Comparison of ENCODE assay signal across 22 cellular contexts in the genomic region with DNA sequence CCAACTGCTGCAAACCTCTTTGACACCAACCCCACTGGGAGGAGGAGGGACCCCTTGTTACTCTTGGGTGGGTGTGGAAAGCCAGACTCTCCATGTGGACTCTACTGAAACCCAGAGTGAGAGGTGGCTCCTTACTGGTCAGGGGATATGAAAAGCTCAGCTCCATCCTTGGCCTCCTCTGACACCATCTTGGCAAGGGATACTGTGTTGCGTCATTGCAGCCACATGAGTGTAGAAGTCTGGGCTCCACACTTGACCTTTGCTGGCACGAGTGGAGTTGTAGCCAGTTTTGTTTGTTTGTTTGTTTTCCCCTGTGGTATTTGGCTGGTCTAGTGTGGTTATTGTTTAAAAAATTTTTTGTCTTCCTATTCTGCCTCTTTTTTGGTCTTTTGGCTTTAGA.
DNase-seq lines count a peak whose midpoint lies in the region; ATAC-seq and TF ChIP-seq lines count a peak whose summit lies in the region.
"Had no signal": no experiment of that assay in that cellular context is flagged by ENCODE, and none has a peak within 500 bp of the region (broad histone marks: within the 10 kb centered on the region; RNA-seq: fewer than 3 reads in every experiment).

No MANE protein-coding gene starts in this region.

- no peak for TF ChIP-seq POLR2A in tibial nerve (IDR thresholded peaks at IDR 0.05)

- BruUV-seq in MCF 10A (replicated peaks; lab: Mats Ljungman, UMichigan): no TSS peak
- BruUV-seq in mammary epithelial cell (replicated peaks; lab: Mats Ljungman, UMichigan): no TSS peak

- DNase-seq in MCF 10A (ENCODE audit: unreplicated experiment): peak; percentile 23
- no peak for DNase-seq in mammary epithelial cell
- DNase-seq in fibroblast of the aortic adventitia (ENCODE audit: low read depth): peak; percentile 28
- peak; percentile 43 for DNase-seq in lung (ENCODE audit: low spot score)
- peak; percentile 18 to 31 for DNase-seq in tibial nerve (ENCODE audit: low spot score in 2 of 2)
- DNase-seq in DMS 273 (lab: John Stamatoyannopoulos, UW; ENCODE audit: unreplicated experiment): no peak
- no peak for DNase-seq in SJCRH30
- no peak for DNase-seq in superior temporal gyrus (ENCODE audit: extremely low spot score)
- DNase-seq: activated CD4-positive, alpha-beta T cell treated with anti-CD3 and anti-CD28 coated beads for 1 hour; central memory CD4-positive, alpha-beta T cell; effector CD8-positive, alpha-beta T cell; GDM1; kidney glomerular epithelial cell; NCI-H1105; NCI-H2171; SK-N-SH; T-helper 9 cell had no signal

- 58% methylated on average over 2 of the region's 2 CpGs for WGBS in mammary epithelial cell (ENCODE audit: low coverage, missing lambda C conversion rate)
- 57 to 68% methylated on average over 2 of the region's 2 CpGs for WGBS in lung, 2 donors
- WGBS in tibial nerve, 2 donors: 15 to 44% methylated on average over 2 of the region's 2 CpGs

- H3K9me3 Mint-ChIP-seq in MCF 10A (ENCODE audit: unreplicated experiment): no peaks in the 10 kb centered on the region

- H2AFZ ChIP-seq in mammary epithelial cell (ENCODE audit: low read depth, low read length): no peak overlapping the region

- no peak overlapping the region for H3K4me3 Mint-ChIP-seq in MCF 10A (ENCODE audit: unreplicated experiment)

- POLR2A ChIA-PET in MCF 10A (lab: Yijun Ruan, JAX): interaction anchor here (0.6 kb wide), 1 partner anchor 81 kb away, joined by 3 read pairs; no protein-coding TSS in a partner anchor

- in situ Hi-C loops in mammary epithelial cell (cut with MboI; ENCODE audit: low sequenced_read_pairs in 2 of 2): no loop called here

- H4K20me1 ChIP-seq in mammary epithelial cell (ENCODE audit: insufficient read depth, low read length): no peaks in the 10 kb centered on the region

- peak in 1 of 2 donors; percentile 9 for TF ChIP-seq EP300 in tibial nerve (IDR thresholded peaks at IDR 0.05)

- no peaks in the 10 kb centered on the region for H3K36me3 Mint-ChIP-seq in MCF 10A (ENCODE audit: insufficient read depth, unreplicated experiment)

- H3K4me1 ChIP-seq in mammary epithelial cell (ENCODE audit: insufficient read depth, low read length): no peaks in the 10 kb centered on the region
- H3K4me1 ChIP-seq in lung (ENCODE audit: control insufficient read depth in 2 of 2, insufficient read depth in 2 of 2, low read length in 2 of 2): no peaks in the 10 kb centered on the region
- no peaks in the 10 kb centered on the region for H3K4me1 ChIP-seq in tibial nerve
- no peaks in the 10 kb centered on the region for H3K4me1 ChIP-seq in SJCRH30
- H3K4me1 ChIP-seq: pancreas, thyroid gland had no signal

- H3K36me3 ChIP-seq in mammary epithelial cell (ENCODE audit: insufficient read depth, low read length) (no peaks in the 10 kb centered on the region), lung (ENCODE audit: control insufficient read depth in 2 of 2, insufficient read depth in 2 of 2, low read length in 2 of 2) (no peaks in the 10 kb centered on the region), tibial nerve (no peaks in the 10 kb centered on the region), SJCRH30 (no peaks in the 10 kb centered on the region)
- H3K36me3 ChIP-seq: pancreas, thyroid gland had no signal

- peaks cover 2% of the 10 kb centered on the region for H3K27me3 ChIP-seq in mammary epithelial cell (ENCODE audit: insufficient read depth, low read length)
- no peaks in the 10 kb centered on the region for H3K27me3 ChIP-seq in lung (ENCODE audit: control insufficient read depth, insufficient read depth)
- no peaks in the 10 kb centered on the region for H3K27me3 ChIP-seq in tibial nerve
- H3K27me3 ChIP-seq in SJCRH30: no peaks in the 10 kb centered on the region
- H3K27me3 ChIP-seq: pancreas, thyroid gland had no signal

- H3K9me3 ChIP-seq in mammary epithelial cell (replicated peaks; ENCODE audit: insufficient read depth, low read length): no peaks in the 10 kb centered on the region
- no peaks in the 10 kb centered on the region for H3K9me3 ChIP-seq in lung (ENCODE audit: control insufficient read depth in 2 of 2, insufficient read depth in 1 of 2, low read length in 1 of 2)
- H3K9me3 ChIP-seq in tibial nerve: no peaks in the 10 kb centered on the region
- H3K9me3 ChIP-seq in SJCRH30 (replicated peaks): no peaks in the 10 kb centered on the region
- H3K9me3 ChIP-seq: pancreas, SK-N-SH, thyroid gland had no signal

- intact Hi-C loops in MCF 10A (cut with micrococcal nuclease) (no loop called here), mammary epithelial cell (cut with micrococcal nuclease) (loop anchor here (10.0 kb wide), 1 partner anchor 842 kb away; no protein-coding TSS in a partner anchor)

- no peak overlapping the region for H3K4me2 ChIP-seq in mammary epithelial cell (ENCODE audit: insufficient read depth, low read depth, low read length)
- H3K4me2 ChIP-seq: KMS-11, SK-N-SH had no signal

- H3K4me1 Mint-ChIP-seq in MCF 10A (ENCODE audit: insufficient read depth, unreplicated experiment): no peaks in the 10 kb centered on the region

- no peaks in the 10 kb centered on the region for H3K27me3 Mint-ChIP-seq in MCF 10A (ENCODE audit: insufficient read depth, unreplicated experiment)

- H3K27ac ChIP-seq in mammary epithelial cell (ENCODE audit: insufficient read depth, low read depth, low read length): no peak overlapping the region
- no peak overlapping the region for H3K27ac ChIP-seq in lung (ENCODE audit: low read depth in 1 of 2, low read length in 1 of 2)
- H3K27ac ChIP-seq in tibial nerve: no peak overlapping the region
- H3K27ac ChIP-seq in SJCRH30: no peak overlapping the region
- H3K27ac ChIP-seq: 22Rv1, C4-2B, KMS-11, pancreas, thyroid gland had no signal

- H3K9ac ChIP-seq in mammary epithelial cell (ENCODE audit: insufficient read depth, low read length): no peak overlapping the region
- H3K9ac ChIP-seq: KMS-11, SK-N-SH had no signal

- CTCF ChIA-PET in MCF 10A (lab: Yijun Ruan, JAX): interaction anchor here (0.6 to 1.7 kb wide), 2 partner anchors 9 to 29 kb away, joined by 3 to 7 read pairs; no protein-coding TSS in a partner anchor
- CTCF ChIA-PET in mammary epithelial cell (lab: Charles Lee; ENCODE audit: low non-redundant PET): no interaction called here

- H3K27ac Mint-ChIP-seq in MCF 10A (ENCODE audit: low read depth, unreplicated experiment): no peak overlapping the region

- ATAC-seq in lung (ENCODE audit: insufficient read depth, low FRiP score): no peak

- H3K79me2 ChIP-seq in mammary epithelial cell (ENCODE audit: insufficient read depth, low read length): no peaks in the 10 kb centered on the region

- TF ChIP-seq CTCF in MCF 10A (IDR thresholded peaks at IDR 0.05; ENCODE audit: unreplicated experiment) (no peak), mammary epithelial cell (conservative IDR thresholded peaks at IDR 0.05 in 1 of 2, IDR thresholded peaks at IDR 0.05 in 1 of 2; ENCODE audit: extremely low read depth in 1 of 2, insufficient read depth in 1 of 2, low read depth in 1 of 2, low read length in 2 of 2) (no peak), fibroblast of the aortic adventitia (IDR thresholded peaks at IDR 0.05; ENCODE audit: insufficient read depth, low read length) (no peak), lung (IDR thresholded peaks at IDR 0.05; ENCODE audit: control extremely low read depth, extremely low read depth) (no peak), tibial nerve (IDR thresholded peaks at IDR 0.05) (no peak)

- dilution Hi-C loops in mammary epithelial cell (cut with HindIII; ENCODE audit: low sequenced_read_pairs): no loop called here

- H3K4me3 ChIP-seq in mammary epithelial cell (replicated peaks in 1 of 3; ENCODE audit: insufficient read depth in 1 of 3, low read depth in 2 of 3, low read length in 3 of 3) (no peak overlapping the region), fibroblast of the aortic adventitia (ENCODE audit: low read depth, low read length) (no peak overlapping the region), lung (no peak overlapping the region), tibial nerve (no peak overlapping the region), SJCRH30 (no peak overlapping the region)
- H3K4me3 ChIP-seq: pancreas, thyroid gland had no signal

Comparison
In these comparisons a context has a peak if more than half of its experiments do, and no peak if none do; other contexts are left out.
1. DNase-seq: peak in MCF 10A (single experiment), fibroblast of the aortic adventitia (single experiment), lung (single experiment) and tibial nerve (2 of 2); none in mammary epithelial cell (single experiment), DMS 273 (single experiment), SJCRH30 (0 of 2) and superior temporal gyrus (single experiment).